Comparison of ENCODE assay signal across 16 cellular contexts in the genomic region with DNA sequence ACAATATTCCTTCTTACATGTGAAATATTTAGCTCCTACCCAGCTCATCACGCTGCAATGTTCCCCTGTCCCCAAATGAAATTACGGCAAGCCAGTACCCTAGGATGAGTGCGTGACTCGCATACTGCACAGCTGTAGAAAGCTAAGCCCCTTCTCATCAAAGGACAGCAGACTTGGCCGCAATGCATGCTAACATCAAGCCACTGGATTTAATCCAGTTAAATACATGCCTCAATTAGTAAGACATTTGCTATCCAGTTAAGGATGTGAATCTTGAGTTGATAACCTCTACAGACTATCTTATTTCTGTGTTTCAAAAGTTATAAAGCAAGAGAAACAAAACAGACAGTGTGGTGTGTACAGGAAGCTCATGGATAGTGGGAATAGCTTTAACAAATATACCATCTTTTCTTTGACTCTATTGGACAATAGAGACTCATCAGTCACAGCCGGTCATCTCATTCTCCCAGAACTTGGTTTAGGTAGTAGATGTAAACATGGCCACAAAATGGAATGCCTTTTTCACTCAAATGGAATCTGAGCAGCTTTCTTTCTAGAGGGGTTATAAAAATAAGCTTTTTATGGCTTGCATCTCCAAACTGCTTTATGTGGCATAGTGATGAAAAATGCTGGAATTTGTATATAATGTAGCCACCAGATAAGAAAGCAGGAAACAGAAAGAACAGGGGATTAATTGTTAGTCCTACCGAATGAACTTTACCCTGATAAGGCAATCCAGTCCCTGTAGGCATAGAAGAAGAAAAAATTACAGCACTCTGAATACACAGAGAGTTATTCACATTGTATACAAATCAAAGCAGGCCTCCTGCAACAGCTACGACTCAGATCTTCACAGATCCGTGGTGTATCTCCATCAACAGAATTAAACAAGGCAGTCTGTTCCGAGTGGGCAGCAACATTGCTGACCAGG.
DNase-seq lines count a peak whose midpoint lies in the region; ATAC-seq and FAIRE-seq lines count a peak whose summit lies in the region.
"Had no signal": no experiment of that assay in that cellular context is flagged by ENCODE, and none has a peak within 500 bp of the region (broad histone marks: within the 10 kb centered on the region; RNA-seq: fewer than 3 reads in every experiment).

No MANE protein-coding gene starts in this region.

- ATAC-seq in HG02840 (IDR thresholded peaks at IDR 0.05; ENCODE audit: low FRiP score, unreplicated experiment) = no peak
- ATAC-seq in activated T-helper 17 cell treated with anti-CD3 and anti-CD28 coated beads, Interleukin-2, amount 50 U/mL, for 72 hours (replicated peaks) = no peak

- no peak for FAIRE-seq in small intestine (lab: Jason Lieb, UNC)
- FAIRE-seq: frontal cortex had no signal

- H3K27me3 Mint-ChIP-seq in activated T-helper 17 cell treated with anti-CD3 and anti-CD28 coated beads, Interleukin-2, amount 50 U/mL, for 72 hours = peaks cover 11% of the 10 kb centered on the region

- no peak overlapping the region for H3K4me3 Mint-ChIP-seq in activated T-helper 17 cell treated with anti-CD3 and anti-CD28 coated beads, Interleukin-2, amount 50 U/mL, for 72 hours
- H3K4me3 Mint-ChIP-seq: activated CD4-positive, alpha-beta T cell treated with anti-CD3 and anti-CD28 coated beads, Interleukin-2, amount 10 ng/mL, durations not matched to agents 7 days and 5 days; HFFc6; naive B cell had no signal

- H3K4me1 Mint-ChIP-seq in activated T-helper 17 cell treated with anti-CD3 and anti-CD28 coated beads, Interleukin-2, amount 50 U/mL, for 72 hours = no peaks in the 10 kb centered on the region
- H3K4me1 Mint-ChIP-seq: activated CD4-positive, alpha-beta T cell treated with anti-CD3 and anti-CD28 coated beads, Interleukin-2, amount 10 ng/mL, durations not matched to agents 7 days and 5 days; naive B cell had no signal

- no peaks in the 10 kb centered on the region for H3K36me3 Mint-ChIP-seq in activated T-helper 17 cell treated with anti-CD3 and anti-CD28 coated beads, Interleukin-2, amount 50 U/mL, for 72 hours (ENCODE audit: low read depth)
- H3K36me3 Mint-ChIP-seq: naive B cell had no signal

- no peaks in the 10 kb centered on the region for H3K9me3 ChIP-seq in small intestine (ENCODE audit: control insufficient read depth, low read depth)

- WGBS in small intestine, 3 donors = 53 to 62% (median 54%) methylated on average over 10 of the region's 10 CpGs

- H3K9me3 Mint-ChIP-seq in activated T-helper 17 cell treated with anti-CD3 and anti-CD28 coated beads, Interleukin-2, amount 50 U/mL, for 72 hours = no peaks in the 10 kb centered on the region
- H3K9me3 Mint-ChIP-seq: activated CD4-positive, alpha-beta T cell treated with anti-CD3 and anti-CD28 coated beads, Interleukin-2, amount 10 ng/mL, durations not matched to agents 7 days and 5 days had no signal

- peak overlapping the region in 1 of 2 donors; percentile 6 for H3K27ac ChIP-seq in small intestine (ENCODE audit: low read depth in 1 of 2, low read length in 1 of 2)
- H3K27ac ChIP-seq: RWPE1 had no signal

- peak; percentile 44 for DNase-seq in H4 (ENCODE audit: low spot score)
- peak; percentile 92 for DNase-seq in amniotic epithelial cell (ENCODE audit: low read depth)
- peak; percentile 68 for DNase-seq in iris pigment epithelial cell (ENCODE audit: low read depth)
- DNase-seq in small intestine = peak; percentile 65
- DNase-seq in COR-L47 (lab: John Stamatoyannopoulos, UW) = no peak
- no peak for DNase-seq in NOMO-1 treated with DMSO at 0.1 percent for 48 hours (lab: John Stamatoyannopoulos, UW; ENCODE audit: unreplicated experiment)
- DNase-seq: activated CD4-positive, alpha-beta T cell treated with anti-CD3 and anti-CD28 coated beads, Interleukin-2, amount 10 ng/mL, durations not matched to agents 7 days and 5 days; DMS 273 treated with DMSO at 0.1 percent for 48 hours; HFFc6; naive B cell; NCI-H187 treated with DMSO at 0.1 percent for 48 hours; NCI-H446 had no signal

- peaks cover 0 to 1% of the 10 kb centered on the region in 2 donors for H3K27me3 ChIP-seq in small intestine (ENCODE audit: control insufficient read depth in 2 of 2, insufficient read depth in 2 of 2, low read length in 2 of 2)

- H3K4me1 ChIP-seq in small intestine (ENCODE audit: control insufficient read depth in 2 of 2, insufficient read depth in 1 of 2, low read depth in 1 of 2, low read length in 1 of 2) = peaks cover 0 to 4% of the 10 kb centered on the region in 2 donors

- no peak overlapping the region for H3K27ac Mint-ChIP-seq in activated T-helper 17 cell treated with anti-CD3 and anti-CD28 coated beads, Interleukin-2, amount 50 U/mL, for 72 hours
- H3K27ac Mint-ChIP-seq: activated CD4-positive, alpha-beta T cell treated with anti-CD3 and anti-CD28 coated beads, Interleukin-2, amount 10 ng/mL, durations not matched to agents 7 days and 5 days; HFFc6; naive B cell had no signal

- no peaks in the 10 kb centered on the region for H3K36me3 ChIP-seq in small intestine (ENCODE audit: control insufficient read depth in 2 of 2, insufficient read depth in 2 of 2, low read length in 2 of 2)

- H3K4me3 ChIP-seq in small intestine (ENCODE audit: low read depth in 1 of 2, low read length in 2 of 2) = no peak overlapping the region

Comparison
In these comparisons a context has a peak if more than half of its experiments do, and no peak if none do; other contexts are left out.
1. DNase-seq: peak in H4 (single experiment), amniotic epithelial cell (single experiment), iris pigment epithelial cell (single experiment) and small intestine (single experiment); none in COR-L47 (single experiment) and NOMO-1 treated with DMSO at 0.1 percent for 48 hours (single experiment).